1 cellular context compared by ENCODE assay signal in genomic region chr20:1328680-1329330, GRCh38.
TF ChIP-seq lines count a peak whose summit lies in the region.

SDCBP2 (minus strand) TSS chr20:1329139; CDS start chr20:1320416, 8,723 bp downstream.

TF ChIP-seq in HCT116, 20 proteins besides CTCF, POLR2A, EP300 and RAD21 (continued from another document):
- TF ChIP-seq ZBTB33 (IDR thresholded peaks at IDR 0.05; ENCODE audit: extremely low read depth, insufficient replicate concordance, low read length) (no peak), ZFX (IDR thresholded peaks at IDR 0.05) (no peak), CEBPB (IDR thresholded peaks at IDR 0.05; ENCODE audit: low read depth) (no peak), SP1 (IDR thresholded peaks at IDR 0.05; ENCODE audit: low read depth) (0 out of 2 replicates have a peak, but pooled peaks have one; percentile 54), SRF (IDR thresholded peaks at IDR 0.05; ENCODE audit: low read depth) (no peak)
